ENCODE assay signal across 11 cellular contexts in genomic region chr15:65385868-65386253, GRCh38. TPM values are rescaled to one million over a fixed set of nuclear protein-coding genes. Genes with fewer than 3 reads are reported as not detected.
A peak's percentile ranks its signal among the peaks of the same experiment; 100 is the strongest.
DNase-seq lines count a peak whose midpoint lies in the region; ATAC-seq, FAIRE-seq and TF ChIP-seq lines count a peak whose summit lies in the region.
"Had no signal": no experiment of that assay in that cellular context is flagged by ENCODE, and none has a peak within 500 bp of the region (broad histone marks: within the 10 kb centered on the region; RNA-seq: fewer than 3 reads in every experiment).

No MANE protein-coding gene starts in this region.

- H3K9me3 Mint-ChIP-seq in HFFc6 (no peaks in the 10 kb centered on the region), astrocyte (ENCODE audit: unreplicated experiment) (no peaks in the 10 kb centered on the region)
- H3K9me3 Mint-ChIP-seq in stimulated activated naive CD8-positive, alpha-beta T cell treated with anti-CD3 and anti-CD28 coated beads, Interleukin-15, amount 100 ng/mL, for 72 hours: no peaks in the 10 kb centered on the region
- H3K9me3 Mint-ChIP-seq: activated naive CD4-positive, alpha-beta T cell treated with anti-CD3 and anti-CD28 coated beads, Interleukin-2, amount 10 ng/mL, durations not matched to agents 7 days and 5 days had no signal

- H3K27me3 Mint-ChIP-seq in HFFc6 (ENCODE audit: insufficient read depth): peaks cover 35% of the 10 kb centered on the region
- H3K27me3 Mint-ChIP-seq in astrocyte (ENCODE audit: low read depth, unreplicated experiment): peaks cover 3% of the 10 kb centered on the region
- peaks cover 20% of the 10 kb centered on the region for H3K27me3 Mint-ChIP-seq in stimulated activated naive CD8-positive, alpha-beta T cell treated with anti-CD3 and anti-CD28 coated beads, Interleukin-15, amount 100 ng/mL, for 72 hours

- H3K4me3 Mint-ChIP-seq in HFFc6 (no peak overlapping the region), astrocyte (ENCODE audit: unreplicated experiment) (no peak overlapping the region)
- peak overlapping the region; percentile 81 to 93 for H3K4me3 Mint-ChIP-seq in stimulated activated naive CD8-positive, alpha-beta T cell treated with anti-CD3 and anti-CD28 coated beads, Interleukin-15, amount 100 ng/mL, for 72 hours

- H3K9me3 ChIP-seq in astrocyte (ENCODE audit: insufficient read depth, low read depth, low read length): no peaks in the 10 kb centered on the region

- H3K79me2 ChIP-seq in astrocyte (ENCODE audit: insufficient read depth, low read length): no peaks in the 10 kb centered on the region

- no peaks in the 10 kb centered on the region for H3K27me3 ChIP-seq in astrocyte (ENCODE audit: insufficient read depth, low read length)

- DNase-seq in HFFc6: no peak
- DNase-seq in astrocyte (ENCODE audit: low read depth): no peak
- DNase-seq in left ventricle myocardium superior: peak; percentile 60
- DNase-seq in stimulated activated naive CD8-positive, alpha-beta T cell treated with anti-CD3 and anti-CD28 coated beads, Interleukin-15, amount 100 ng/mL, for 72 hours: no peak
- no peak for DNase-seq in SW 1271 (lab: John Stamatoyannopoulos, UW)
- DNase-seq in mesenteric fat pad (ENCODE audit: low spot score): no peak
- no peak for DNase-seq in GM12891 (ENCODE audit: insufficient read length, low spot score)
- DNase-seq in GM19238 (ENCODE audit: insufficient read length, low spot score): no peak

- peak; percentile 60 for ATAC-seq in left ventricle myocardium superior
- ATAC-seq in stimulated activated naive CD8-positive, alpha-beta T cell treated with anti-CD3 and anti-CD28 coated beads, Interleukin-15, amount 100 ng/mL, for 72 hours: no peak

- TF ChIP-seq POLR2A in GM12891 (IDR thresholded peaks at IDR 0.05; ENCODE audit: low read depth, low read length): no peak

- no peak overlapping the region for H2AFZ ChIP-seq in astrocyte (ENCODE audit: low read depth, low read length)

- H3K9ac ChIP-seq in astrocyte (ENCODE audit: low read length): no peak overlapping the region

- H4K20me1 ChIP-seq in astrocyte (ENCODE audit: insufficient read depth, low read length): no peaks in the 10 kb centered on the region

- no peak overlapping the region for H3K27ac Mint-ChIP-seq in HFFc6
- no peak overlapping the region for H3K27ac Mint-ChIP-seq in astrocyte (ENCODE audit: unreplicated experiment)
- no peak overlapping the region for H3K27ac Mint-ChIP-seq in stimulated activated naive CD8-positive, alpha-beta T cell treated with anti-CD3 and anti-CD28 coated beads, Interleukin-15, amount 100 ng/mL, for 72 hours
- H3K27ac Mint-ChIP-seq: activated naive CD4-positive, alpha-beta T cell treated with anti-CD3 and anti-CD28 coated beads, Interleukin-2, amount 10 ng/mL, durations not matched to agents 7 days and 5 days had no signal

- FAIRE-seq in astrocyte (lab: Jason Lieb, UNC) (no peak), GM12891 (lab: Jason Lieb, UNC) (no peak)
- FAIRE-seq: TTC549 had no signal

- intact Hi-C loops in left ventricle myocardium superior (cut with micrococcal nuclease): loop anchor here (5.0 kb wide), 1 partner anchor 64 kb away; no protein-coding TSS in a partner anchor

- TF ChIP-seq CTCF in HFFc6 (IDR thresholded peaks at IDR 0.05) (peak; percentile 21; the same call in 1 of the 2 replicates), astrocyte (IDR thresholded peaks at IDR 0.05; ENCODE audit: insufficient read depth, low read depth, low read length) (no peak)

- peaks cover 11% of the 10 kb centered on the region for H3K4me1 ChIP-seq in astrocyte (ENCODE audit: insufficient read depth, low read length)

- H3K4me2 ChIP-seq in astrocyte (ENCODE audit: low read length): peak overlapping the region; percentile 74

- no peak overlapping the region for H3K27ac ChIP-seq in astrocyte (ENCODE audit: low read depth, low read length)

- H3K36me3 ChIP-seq in astrocyte (ENCODE audit: insufficient read depth, low read length): no peaks in the 10 kb centered on the region

- H3K36me3 Mint-ChIP-seq in HFFc6 (ENCODE audit: low read depth) (no peaks in the 10 kb centered on the region), astrocyte (ENCODE audit: low read depth, unreplicated experiment) (peaks cover 12% of the 10 kb centered on the region)
- H3K36me3 Mint-ChIP-seq: activated naive CD4-positive, alpha-beta T cell treated with anti-CD3 and anti-CD28 coated beads, Interleukin-2, amount 10 ng/mL, durations not matched to agents 7 days and 5 days had no signal

- H3K4me3 ChIP-seq in astrocyte (ENCODE audit: insufficient read depth, low read depth, low read length): no peak overlapping the region

- no peaks in the 10 kb centered on the region for H3K4me1 Mint-ChIP-seq in HFFc6 (ENCODE audit: low read depth)
- peaks cover 1% of the 10 kb centered on the region for H3K4me1 Mint-ChIP-seq in astrocyte (ENCODE audit: low read depth, unreplicated experiment)
- H3K4me1 Mint-ChIP-seq in stimulated activated naive CD8-positive, alpha-beta T cell treated with anti-CD3 and anti-CD28 coated beads, Interleukin-15, amount 100 ng/mL, for 72 hours: peaks cover 19% of the 10 kb centered on the region

TF ChIP-seq in GM12891, 5 proteins besides CTCF, POLR2A, EP300 and RAD21:
- TF ChIP-seq SPI1 (IDR thresholded peaks at IDR 0.05; ENCODE audit: low read depth, low read length) (no peak), PAX5 (IDR thresholded peaks at IDR 0.05; ENCODE audit: insufficient read depth, low read length, severe bottlenecking) (no peak), POLR2AphosphoS5 (IDR thresholded peaks at IDR 0.05; ENCODE audit: low read depth, low read length) (no peak), TAF1 (IDR thresholded peaks at IDR 0.05; ENCODE audit: low read depth, low read length) (no peak), POU2F2 (IDR thresholded peaks at IDR 0.05; ENCODE audit: low read depth, low read length) (no peak)
TF ChIP-seq in GM12891: peak in this region for 0.

RNA-seq across cellular contexts. Expression of gene IGDCC3, which starts 8.1 kb away (rescaled TPM):
- not detected for total RNA-seq in HFFc6 (2021; fragmentation: NEBNext Ultra II Directional; extraction: Animal tissue kit (Norgen Biotek cat#: 25700))
- total RNA-seq in astrocyte (8.4 and 11.0 TPM in 2 replicates), left ventricle myocardium superior (0.10 TPM), mesenteric fat pad (not detected)
- polyA plus RNA-seq in GM12891 (2012; ENCODE audit: low read depth, missing spikeins): not detected
- total RNA-seq: H4 had no signal

RNA-seq across cellular contexts. Expression of gene IGDCC4, which starts 36.9 kb away (rescaled TPM):
- under 1 TPM; 0.07 to 0.72 (median 0.55) TPM for total RNA-seq in HFFc6 (2021; fragmentation: NEBNext Ultra II Directional; extraction: Animal tissue kit (Norgen Biotek cat#: 25700))
- total RNA-seq in astrocyte (28.1 and 30.7 TPM in 2 replicates), left ventricle myocardium superior (2.4 TPM), mesenteric fat pad (0.64 TPM)
- 1.2 TPM for polyA plus RNA-seq in GM12891 (2012; ENCODE audit: low read depth, missing spikeins)

Comparison
In these comparisons a context has a peak if more than half of its experiments do, and no peak if none do; other contexts are left out.
1. H3K4me3 Mint-ChIP-seq: peak in stimulated activated naive CD8-positive, alpha-beta T cell treated with anti-CD3 and anti-CD28 coated beads, Interleukin-15, amount 100 ng/mL, for 72 hours (2 of 2); none in HFFc6 (single experiment) and astrocyte (single experiment).